11 cellular contexts compared by ENCODE assay signal in genomic region chr6:33144373-33144772, GRCh38. TPM values are rescaled to one million over a fixed set of nuclear protein-coding genes. Genes with fewer than 3 reads are reported as not detected.
DNase-seq lines count a peak whose midpoint lies in the region; ATAC-seq, FAIRE-seq and TF ChIP-seq lines count a peak whose summit lies in the region.
"Had no signal": no experiment of that assay in that cellular context is flagged by ENCODE, and none has a peak within 500 bp of the region (broad histone marks: within the 10 kb centered on the region; RNA-seq: fewer than 3 reads in every experiment).

No MANE protein-coding gene starts in this region.

- H3K36me3 Mint-ChIP-seq in CD8-positive, alpha-beta memory T cell = peaks cover 0 to 2% (median 0%) of the 10 kb centered on the region in 3 donors

- H3K4me3 ChIP-seq in H1 (ENCODE audit: extremely low read depth in 1 of 4, insufficient read depth in 2 of 4, low read depth in 3 of 4, low read length in 4 of 4) = no peak overlapping the region
- no peak overlapping the region for H3K4me3 ChIP-seq in pancreas
- H3K4me3 ChIP-seq in CD8-positive, alpha-beta memory T cell (ENCODE audit: low read length) = no peak overlapping the region
- H3K4me3 ChIP-seq: tibial nerve had no signal

- H3K27ac ChIP-seq in H1 (ENCODE audit: low read depth, low read length) (no peak overlapping the region), pancreas (no peak overlapping the region)
- H3K27ac ChIP-seq in CD8-positive, alpha-beta memory T cell (ENCODE audit: low read depth, low read length) = no peak overlapping the region
- H3K27ac ChIP-seq: RWPE1, tibial nerve had no signal

- TF ChIP-seq CTCF in H1 (IDR thresholded peaks at IDR 0.05; ENCODE audit: control extremely low read depth in 1 of 3, insufficient read depth in 1 of 3, low read depth in 1 of 3, low read length in 3 of 3) (no peak), pancreas (IDR thresholded peaks at IDR 0.05) (no peak)

- no peak overlapping the region for H2BK12ac ChIP-seq in H1 (ENCODE audit: low read depth, low read length)

- no peak overlapping the region for H3K56ac ChIP-seq in H1 (replicated peaks; ENCODE audit: insufficient read length, low read depth, low read length)

- H4K5ac ChIP-seq in H1 (ENCODE audit: insufficient read length, low read depth, low read length) = no peak overlapping the region

- peaks cover 4% of the 10 kb centered on the region in 2 experiments; a peak in 2 of 4 replicates for H3K9me3 ChIP-seq in H1 (ENCODE audit: insufficient read depth in 2 of 2, low read depth in 1 of 2, low read length in 1 of 2)
- H3K9me3 ChIP-seq in pancreas = no peaks in the 10 kb centered on the region
- no peaks in the 10 kb centered on the region for H3K9me3 ChIP-seq in CD8-positive, alpha-beta memory T cell (ENCODE audit: low read length)
- H3K9me3 ChIP-seq: tibial nerve had no signal

- no peak overlapping the region for H3K4ac ChIP-seq in H1 (replicated peaks; ENCODE audit: insufficient read length, low read depth, low read length)

- DNase-seq in GF-D8 (lab: John Stamatoyannopoulos, UW) (peak; percentile 79), NOMO-1 (lab: John Stamatoyannopoulos, UW; ENCODE audit: unreplicated experiment in 2 of 2) (peak; percentile 51 to 96), H1 (ENCODE audit: low read depth in 1 of 2, low spot score in 2 of 2) (no peak), pancreas (no peak), germinal center (ENCODE audit: low spot score) (no peak), NCI-H1694 (lab: John Stamatoyannopoulos, UW) (no peak)
- no peak for DNase-seq in CD8-positive, alpha-beta memory T cell
- DNase-seq: effector CD4-positive, alpha-beta T cell; NCI-H1436 treated with DMSO at 0.1 percent for 48 hours had no signal

- no peak for TF ChIP-seq RAD21 in H1 (IDR thresholded peaks at IDR 0.05 in 1 of 2, conservative IDR thresholded peaks at IDR 0.05 in 1 of 2; ENCODE audit: low read depth in 2 of 2, low read length in 2 of 2)

- H3K4me2 ChIP-seq in H1 (ENCODE audit: insufficient read depth in 1 of 2, low read depth in 2 of 2, low read length in 2 of 2) = no peak overlapping the region

- H2AK5ac ChIP-seq in H1 (ENCODE audit: low read depth, low read length) = no peak overlapping the region

- POLR2A ChIA-PET in H1 (lab: Charles Lee; ENCODE audit: partially characterized antibody) = interaction anchor here (1.4 to 1.9 kb wide), 6 partner anchors 9 to 173 kb away, joined by 4 to 11 read pairs (median 5); no protein-coding TSS in a partner anchor
- POLR2A ChIA-PET in CD8-positive, alpha-beta memory T cell (lab: Charles Lee) = no interaction called here

- no peak overlapping the region for H2BK20ac ChIP-seq in H1 (ENCODE audit: low read length)

- no peaks in the 10 kb centered on the region for H3K4me1 Mint-ChIP-seq in CD8-positive, alpha-beta memory T cell

- H3K4me1 ChIP-seq in H1 (replicated peaks in 1 of 4; ENCODE audit: control insufficient read depth in 3 of 4, insufficient read depth in 4 of 4, low read length in 3 of 4) = peaks cover 0 to 2% (median 0%) of the 10 kb centered on the region in 4 experiments; a peak in 1 of 7 replicates
- no peaks in the 10 kb centered on the region for H3K4me1 ChIP-seq in pancreas
- no peaks in the 10 kb centered on the region for H3K4me1 ChIP-seq in CD8-positive, alpha-beta memory T cell (ENCODE audit: insufficient read depth, low read length)

- no peak for TF ChIP-seq EP300 in H1 (IDR thresholded peaks at IDR 0.05; ENCODE audit: borderline replicate concordance in 1 of 2, low read depth in 2 of 2, low read length in 2 of 2)

- no peaks in the 10 kb centered on the region for H3K9me3 Mint-ChIP-seq in CD8-positive, alpha-beta memory T cell

- H2BK120ac ChIP-seq in H1 (replicated peaks; ENCODE audit: low read depth, low read length) = no peak overlapping the region

- H3K9ac ChIP-seq in H1 (replicated peaks in 1 of 4; ENCODE audit: extremely low read depth in 1 of 4, low read depth in 3 of 4, low read length in 3 of 4) = no peak overlapping the region

- peak in 3 of 4 donors; percentile 66 to 80 (median 74) for ATAC-seq in pancreas

- no peaks in the 10 kb centered on the region for H3K79me2 ChIP-seq in H1 (ENCODE audit: control insufficient read depth in 1 of 2, insufficient read depth in 2 of 2, low read length in 2 of 2)

- H2AFZ ChIP-seq in H1 (ENCODE audit: low read length) = no peak overlapping the region

- no peak overlapping the region for H3K4me3 Mint-ChIP-seq in CD8-positive, alpha-beta memory T cell

- peaks cover 27 to 52% of the 10 kb centered on the region in 2 donors for H3K27me3 Mint-ChIP-seq in CD8-positive, alpha-beta memory T cell

- H2BK15ac ChIP-seq in H1 (ENCODE audit: low read length) = no peak overlapping the region

- CTCF ChIA-PET in H1 (lab: Charles Lee; ENCODE audit: partially characterized antibody) = interaction anchor here (1.0 to 7.7 kb wide), 8 partner anchors 11 to 129 kb away, joined by 3 to 69 read pairs (median 6); no protein-coding TSS in a partner anchor
- CTCF ChIA-PET in CD8-positive, alpha-beta memory T cell (lab: Charles Lee) = interaction anchor here (1.2 kb wide), 1 partner anchor 104 kb away, joined by 4 read pairs; no protein-coding TSS in a partner anchor

- no peak overlapping the region for H3K23ac ChIP-seq in H1 (ENCODE audit: insufficient read length)

- no peak for FAIRE-seq in H1 (lab: Jason Lieb, UNC)
- no peak for FAIRE-seq in pancreas (lab: Jason Lieb, UNC)

- H3K27me3 ChIP-seq in H1 (replicated peaks in 1 of 4; ENCODE audit: control insufficient read depth in 3 of 4, extremely low read depth in 1 of 4, insufficient read depth in 3 of 4, low read length in 3 of 4) (no peaks in the 10 kb centered on the region), pancreas (no peaks in the 10 kb centered on the region)
- H3K27me3 ChIP-seq in CD8-positive, alpha-beta memory T cell (ENCODE audit: insufficient read depth, low read length, poor library complexity, severe bottlenecking) = peaks cover 1% of the 10 kb centered on the region

- H3K14ac ChIP-seq in H1 (ENCODE audit: insufficient read length) = no peak overlapping the region

- no peaks in the 10 kb centered on the region for H3K79me1 ChIP-seq in H1 (ENCODE audit: low read depth, low read length)

- 91% methylated on average over 1 of the region's 1 CpG; no CpG with 5 or more reads in 1 of the 2 experiments for WGBS in H1 (ENCODE audit: extremely low coverage in 1 of 2, insufficient coverage in 1 of 2, insufficient read length in 1 of 2, insufficient replicate concordance in 2 of 2, low coverage in 1 of 2, low lambda C conversion rate in 2 of 2, missing lambda C conversion rate in 1 of 2), 2 experiments
- 7 to 35% methylated on average over 1 of the region's 1 CpG for WGBS in pancreas, 2 donors

- H4K8ac ChIP-seq in H1 (ENCODE audit: extremely low read depth, insufficient read depth, low read length) = no peak overlapping the region

- 0 out of 3 replicates have a peak, but pooled peaks of 1 of the 2 experiments have one; percentile 42 for TF ChIP-seq POLR2A in H1 (IDR thresholded peaks at IDR 0.05; ENCODE audit: control extremely low read depth in 1 of 2, low read depth in 2 of 2, low read length in 2 of 2)

- H4K20me1 ChIP-seq in H1 (replicated peaks in 1 of 2; ENCODE audit: control insufficient read depth in 1 of 2, insufficient read depth in 2 of 2, low read length in 2 of 2) = no peaks in the 10 kb centered on the region

- intact Hi-C loops in pancreas (cut with DNase I) = no loop called here

- no peaks in the 10 kb centered on the region; the same call in 1 of the 2 replicates for H3K23me2 ChIP-seq in H1 (ENCODE audit: low read depth, low read length)

- no peak overlapping the region for H3K27ac Mint-ChIP-seq in CD8-positive, alpha-beta memory T cell

- no peak overlapping the region for H4K91ac ChIP-seq in H1 (replicated peaks; ENCODE audit: insufficient read length, low read length)

- H2BK5ac ChIP-seq in H1 (ENCODE audit: low read depth, low read length) = no peak overlapping the region

- no peaks in the 10 kb centered on the region for H3K36me3 ChIP-seq in H1 (ENCODE audit: control insufficient read depth in 2 of 4, insufficient read depth in 4 of 4, low read length in 3 of 4)
- no peaks in the 10 kb centered on the region for H3K36me3 ChIP-seq in pancreas
- H3K36me3 ChIP-seq in CD8-positive, alpha-beta memory T cell (ENCODE audit: insufficient read depth, low read length) = no peaks in the 10 kb centered on the region
- H3K36me3 ChIP-seq: tibial nerve had no signal

- no peak overlapping the region for H3K18ac ChIP-seq in H1 (ENCODE audit: extremely low read depth, low read length)

RNA-seq across cellular contexts. Expression of gene COL11A2, which starts 47.9 kb away (rescaled TPM):
- total RNA-seq in H1 (2021; fragmentation: NEBNext Ultra II Directional; extraction: Animal tissue kit (Norgen Biotek cat#: 25700)) = 2.8 and 3.5 TPM in 2 replicates
- 3.8 and 4.7 TPM in 2 replicates for polyA plus RNA-seq in H1 (2011; rRNA removed)
- 3.6 TPM for polyA plus RNA-seq in H1 (2011; cell fraction: cytosol; rRNA removed)
- polyA plus RNA-seq in H1 (2011; cell fraction: nucleus; rRNA removed) = 35.4 TPM
- 3.6 to 5.4 TPM (median 4.7 TPM) in 4 replicates for polyA plus RNA-seq in H1 (2012, experiment 1 of 2)
- polyA plus RNA-seq in H1 (2012, experiment 2 of 2) = 2.6 TPM
- polyA plus RNA-seq in H1 (2013, experiment 1 of 2) = 3.4 TPM
- polyA plus RNA-seq in H1 (2013, experiment 2 of 2) = 3.2 TPM
- polyA minus RNA-seq in H1 (2011; rRNA and poly(A)+ RNA removed) = 1.8 and 2.2 TPM in 2 replicates
- polyA minus RNA-seq in H1 (2011; cell fraction: cytosol; rRNA and poly(A)+ RNA removed) = 0.59 TPM
- 3.3 TPM for polyA minus RNA-seq in H1 (2011; cell fraction: nucleus; rRNA and poly(A)+ RNA removed)
- under 1 TPM; 0.15 to 0.75 (median 0.36) TPM for total RNA-seq in pancreas
- polyA plus RNA-seq in pancreas = 1 to 10 TPM; 2.9 to 3.1 TPM
- 1 to 10 TPM in 1 of 2 experiments, under 1 TPM in 1; 0.69 to 1.1 TPM for total RNA-seq in CD8-positive, alpha-beta memory T cell
- polyA plus RNA-seq in CD8-positive, alpha-beta memory T cell = not detected

RNA-seq across cellular contexts. Expression of gene RXRB, which starts 56.1 kb away (rescaled TPM):
- total RNA-seq in H1 (2021; fragmentation: NEBNext Ultra II Directional; extraction: Animal tissue kit (Norgen Biotek cat#: 25700)) = 17.8 and 18.1 TPM in 2 replicates
- polyA plus RNA-seq in H1 (2011; rRNA removed) = 13.0 and 13.9 TPM in 2 replicates
- polyA plus RNA-seq in H1 (2011; cell fraction: cytosol; rRNA removed) = 16.9 TPM
- polyA plus RNA-seq in H1 (2011; cell fraction: nucleus; rRNA removed) = 66.2 TPM
- 19.8 to 22.9 TPM (median 20.3 TPM) in 4 replicates for polyA plus RNA-seq in H1 (2012, experiment 1 of 2)
- polyA plus RNA-seq in H1 (2012, experiment 2 of 2) = 16.5 TPM
- polyA plus RNA-seq in H1 (2013, experiment 1 of 2) = 10.0 TPM
- polyA plus RNA-seq in H1 (2013, experiment 2 of 2) = 8.4 TPM
- polyA minus RNA-seq in H1 (2011; rRNA and poly(A)+ RNA removed) = 21.1 and 23.4 TPM in 2 replicates
- polyA minus RNA-seq in H1 (2011; cell fraction: cytosol; rRNA and poly(A)+ RNA removed) = 12.0 TPM
- polyA minus RNA-seq in H1 (2011; cell fraction: nucleus; rRNA and poly(A)+ RNA removed) = 18.4 TPM
- 10 to 100 TPM; 20.1 to 30.9 (median 21.9) TPM for total RNA-seq in pancreas
- 10 to 100 TPM; 48.8 to 68.3 TPM for polyA plus RNA-seq in pancreas
- 10 to 100 TPM; 47.1 to 51.4 TPM for total RNA-seq in CD8-positive, alpha-beta memory T cell
- polyA plus RNA-seq in CD8-positive, alpha-beta memory T cell = 8.5 TPM

RNA-seq across cellular contexts. Expression of gene SLC39A7, which starts 56.3 kb away (rescaled TPM):
- total RNA-seq in H1 (2021; fragmentation: NEBNext Ultra II Directional; extraction: Animal tissue kit (Norgen Biotek cat#: 25700)) = 120 and 123 TPM in 2 replicates
- polyA plus RNA-seq in H1 (2011; rRNA removed) = 63.3 and 70.2 TPM in 2 replicates
- polyA plus RNA-seq in H1 (2011; cell fraction: cytosol; rRNA removed) = 82.9 TPM
- polyA plus RNA-seq in H1 (2011; cell fraction: nucleus; rRNA removed) = 75.8 TPM
- polyA plus RNA-seq in H1 (2012, experiment 1 of 2) = 144 to 176 TPM (median 153 TPM) in 4 replicates
- polyA plus RNA-seq in H1 (2012, experiment 2 of 2) = 57.8 TPM
- 66.7 TPM for polyA plus RNA-seq in H1 (2013, experiment 1 of 2)
- polyA plus RNA-seq in H1 (2013, experiment 2 of 2) = 81.1 TPM
- 86.6 and 90.3 TPM in 2 replicates for polyA minus RNA-seq in H1 (2011; rRNA and poly(A)+ RNA removed)
- 34.1 TPM for polyA minus RNA-seq in H1 (2011; cell fraction: cytosol; rRNA and poly(A)+ RNA removed)
- polyA minus RNA-seq in H1 (2011; cell fraction: nucleus; rRNA and poly(A)+ RNA removed) = 29.8 TPM
- total RNA-seq in pancreas = 10 to 100 TPM; 41.6 to 87.5 (median 64.5) TPM
- polyA plus RNA-seq in pancreas = 100 to 1,000 TPM in 1 of 2 donors, 10 to 100 TPM in 1; 53.9 to 111 TPM
- 10 to 100 TPM; 63.1 to 63.6 TPM for total RNA-seq in CD8-positive, alpha-beta memory T cell
- 32.9 TPM for polyA plus RNA-seq in CD8-positive, alpha-beta memory T cell

Comparison
In these comparisons a context has a peak if more than half of its experiments do, and no peak if none do; other contexts are left out.
1. DNase-seq: peak in GF-D8 (single experiment) and NOMO-1 (2 of 2); none in H1 (0 of 2), pancreas (0 of 6), CD8-positive, alpha-beta memory T cell (0 of 5), germinal center (single experiment) and NCI-H1694 (single experiment).